ENCODE assay signal across 15 cellular contexts in genomic region chr18:31268985-31269406, GRCh38. TPM values are rescaled to one million over a fixed set of nuclear protein-coding genes. Genes with fewer than 3 reads are reported as not detected.
DNase-seq lines count a peak whose midpoint lies in the region; ATAC-seq and TF ChIP-seq lines count a peak whose summit lies in the region.
"Had no signal": no experiment of that assay in that cellular context is flagged by ENCODE, and none has a peak within 500 bp of the region (broad histone marks: within the 10 kb centered on the region; RNA-seq: fewer than 3 reads in every experiment).

No MANE protein-coding gene starts in this region.

- POLR2A ChIA-PET in RWPE1 (lab: Yijun Ruan, JAX; ENCODE audit: low non-redundant PET), result no interaction called here

- H3K4me1 ChIP-seq in smooth muscle cell (ENCODE audit: low read depth), result no peaks in the 10 kb centered on the region
- H3K4me1 ChIP-seq: neural progenitor cell had no signal

- no peaks in the 10 kb centered on the region for H3K4me1 Mint-ChIP-seq in activated T-cell treated with anti-CD3 and anti-CD28 coated beads, Interleukin-2, amount 50 U/mL, for 72 hours (ENCODE audit: low read depth)
- H3K4me1 Mint-ChIP-seq in activated T-cell treated with anti-CD3 and anti-CD28 coated beads, Interleukin-2, amount 50 U/mL, for 24 hours (ENCODE audit: low read depth), result no peaks in the 10 kb centered on the region
- H3K4me1 Mint-ChIP-seq: neural progenitor cell had no signal

- H3K9me3 Mint-ChIP-seq in activated T-cell treated with anti-CD3 and anti-CD28 coated beads, Interleukin-2, amount 50 U/mL, for 72 hours, result peaks cover 2 to 3% of the 10 kb centered on the region in 2 donors
- H3K9me3 Mint-ChIP-seq in activated T-cell treated with anti-CD3 and anti-CD28 coated beads, Interleukin-2, amount 50 U/mL, for 24 hours, result peaks cover 6% of the 10 kb centered on the region
- H3K9me3 Mint-ChIP-seq: neural progenitor cell; stimulated activated naive CD8-positive, alpha-beta T cell treated with anti-CD3 and anti-CD28 coated beads, Interleukin-15, Interleukin-2, amounts not matched to agents 100 ng/mL and 50 ng/mL, for 24 hours had no signal

- CTCF ChIA-PET in RWPE1 (lab: Yijun Ruan, JAX), result no interaction called here

- no peak overlapping the region for H3K4me2 ChIP-seq in smooth muscle cell
- H3K4me2 ChIP-seq: neural progenitor cell had no signal

- TF ChIP-seq CTCF in epithelial cell of proximal tubule (conservative IDR thresholded peaks at IDR 0.05; ENCODE audit: low read depth, low read length), result no peak
- TF ChIP-seq CTCF in smooth muscle cell (IDR thresholded peaks at IDR 0.05; ENCODE audit: borderline replicate concordance, insufficient read depth, poor library complexity, severe bottlenecking), result no peak
- TF ChIP-seq CTCF in RWPE1 (conservative IDR thresholded peaks at IDR 0.05; ENCODE audit: low read depth), result no peak

- H3K36me3 ChIP-seq in smooth muscle cell (ENCODE audit: low read depth), result no peaks in the 10 kb centered on the region
- H3K36me3 ChIP-seq: neural progenitor cell had no signal

- H3K27ac ChIP-seq in smooth muscle cell (ENCODE audit: low read depth) (peak overlapping the region; percentile 82), RWPE1 (no peak overlapping the region)
- H3K27ac ChIP-seq: neural progenitor cell had no signal

- H3K27ac Mint-ChIP-seq in activated T-cell treated with anti-CD3 and anti-CD28 coated beads, Interleukin-2, amount 50 U/mL, for 72 hours, result peak overlapping the region; percentile 74
- H3K27ac Mint-ChIP-seq in activated T-cell treated with anti-CD3 and anti-CD28 coated beads, Interleukin-2, amount 50 U/mL, for 24 hours, result no peak overlapping the region
- H3K27ac Mint-ChIP-seq: neural progenitor cell; stimulated activated naive CD8-positive, alpha-beta T cell treated with anti-CD3 and anti-CD28 coated beads, Interleukin-15, Interleukin-2, amounts not matched to agents 100 ng/mL and 50 ng/mL, for 24 hours had no signal

- no peaks in the 10 kb centered on the region for H3K9me3 ChIP-seq in smooth muscle cell (replicated peaks; ENCODE audit: low read depth)

- H3K4me3 Mint-ChIP-seq in activated T-cell treated with anti-CD3 and anti-CD28 coated beads, Interleukin-2, amount 50 U/mL, for 72 hours, result no peak overlapping the region
- H3K4me3 Mint-ChIP-seq in activated T-cell treated with anti-CD3 and anti-CD28 coated beads, Interleukin-2, amount 50 U/mL, for 24 hours, result no peak overlapping the region
- H3K4me3 Mint-ChIP-seq: neural progenitor cell; stimulated activated naive CD8-positive, alpha-beta T cell treated with anti-CD3 and anti-CD28 coated beads, Interleukin-15, Interleukin-2, amounts not matched to agents 100 ng/mL and 50 ng/mL, for 24 hours had no signal

- no peak for DNase-seq in activated T-cell treated with anti-CD3 and anti-CD28 coated beads, Interleukin-2, amount 50 U/mL, for 72 hours
- DNase-seq in activated T-cell treated with anti-CD3 and anti-CD28 coated beads, Interleukin-2, amount 50 U/mL, for 24 hours, result no peak
- DNase-seq in NCI-H345 treated with DMSO at 0.1 percent for 48 hours (lab: John Stamatoyannopoulos, UW; ENCODE audit: unreplicated experiment) (peak; percentile 11), epithelial cell of proximal tubule (ENCODE audit: low read depth) (peak; percentile 42), smooth muscle cell (lab: John Stamatoyannopoulos, UW; ENCODE audit: unreplicated experiment) (no peak), RWPE1 (ENCODE audit: low spot score) (no peak), NCI-H526 treated with DMSO at 0.1 percent for 48 hours (lab: John Stamatoyannopoulos, UW) (no peak), cerebellar nuclear complex (lab: John Stamatoyannopoulos, UW) (no peak)
- DNase-seq: amniotic stem cell, DMS153, NCI-H146 had no signal

- H3K4me3 ChIP-seq in epithelial cell of proximal tubule (ENCODE audit: low read depth, low read length), result no peak overlapping the region
- H3K4me3 ChIP-seq in smooth muscle cell, result no peak overlapping the region
- H3K4me3 ChIP-seq: neural progenitor cell had no signal

- no peaks in the 10 kb centered on the region for H3F3A ChIP-seq in smooth muscle cell (ENCODE audit: low read depth)

- no peaks in the 10 kb centered on the region for H3K27me3 Mint-ChIP-seq in activated T-cell treated with anti-CD3 and anti-CD28 coated beads, Interleukin-2, amount 50 U/mL, for 72 hours (ENCODE audit: low read depth)
- H3K27me3 Mint-ChIP-seq in activated T-cell treated with anti-CD3 and anti-CD28 coated beads, Interleukin-2, amount 50 U/mL, for 24 hours, result no peaks in the 10 kb centered on the region
- H3K27me3 Mint-ChIP-seq: stimulated activated naive CD8-positive, alpha-beta T cell treated with anti-CD3 and anti-CD28 coated beads, Interleukin-15, Interleukin-2, amounts not matched to agents 100 ng/mL and 50 ng/mL, for 24 hours had no signal

- H3K27me3 ChIP-seq in smooth muscle cell (ENCODE audit: low read depth), result no peaks in the 10 kb centered on the region
- H3K27me3 ChIP-seq: neural progenitor cell had no signal

- H3K9ac ChIP-seq in smooth muscle cell (ENCODE audit: low read depth), result peak overlapping the region; percentile 31
- H3K9ac ChIP-seq: neural progenitor cell had no signal

- peaks cover 0 to 1% of the 10 kb centered on the region in 2 donors for H3K36me3 Mint-ChIP-seq in activated T-cell treated with anti-CD3 and anti-CD28 coated beads, Interleukin-2, amount 50 U/mL, for 72 hours (ENCODE audit: insufficient read depth in 2 of 2)
- H3K36me3 Mint-ChIP-seq in activated T-cell treated with anti-CD3 and anti-CD28 coated beads, Interleukin-2, amount 50 U/mL, for 24 hours (ENCODE audit: low read depth), result no peaks in the 10 kb centered on the region
- H3K36me3 Mint-ChIP-seq: neural progenitor cell had no signal

- H2AFZ ChIP-seq in smooth muscle cell (ENCODE audit: low read depth), result peak overlapping the region; percentile 59
- H2AFZ ChIP-seq: neural progenitor cell had no signal

- H3K79me2 ChIP-seq in smooth muscle cell (ENCODE audit: low read depth), result no peaks in the 10 kb centered on the region

- 71% methylated on average over 1 of the region's 1 CpG for WGBS in smooth muscle cell (ENCODE audit: low lambda C conversion rate)

- no peaks in the 10 kb centered on the region for H4K20me1 ChIP-seq in smooth muscle cell (ENCODE audit: low read depth)

- no peak for ATAC-seq in activated T-cell treated with anti-CD3 and anti-CD28 coated beads, Interleukin-2, amount 50 U/mL, for 72 hours (replicated peaks in 1 of 2)

RNA-seq across cellular contexts. Expression of gene DSG1, which starts 49.0 kb away (rescaled TPM):
- not detected for total RNA-seq in activated T-cell treated with anti-CD3 and anti-CD28 coated beads, Interleukin-2, amount 50 U/mL, for 72 hours
- total RNA-seq in epithelial cell of proximal tubule (not detected in 2 replicates), smooth muscle cell (65.5 and 73.8 TPM in 2 replicates)
- polyA plus RNA-seq in smooth muscle cell, result 3.4 and 5.0 TPM in 2 replicates
- total RNA-seq: A673, RPMI7951 had no signal

Comparison
In these comparisons a context has a peak if more than half of its experiments do, and no peak if none do; other contexts are left out.
1. DNase-seq: peak in NCI-H345 treated with DMSO at 0.1 percent for 48 hours (single experiment) and epithelial cell of proximal tubule (single experiment); none in activated T-cell treated with anti-CD3 and anti-CD28 coated beads, Interleukin-2, amount 50 U/mL, for 72 hours (0 of 2), activated T-cell treated with anti-CD3 and anti-CD28 coated beads, Interleukin-2, amount 50 U/mL, for 24 hours (single experiment), smooth muscle cell (single experiment), RWPE1 (single experiment), NCI-H526 treated with DMSO at 0.1 percent for 48 hours (single experiment) and cerebellar nuclear complex (0 of 2).
2. RNA of gene DSG1, which starts 49.0 kb away (total RNA-seq): 65.5 to 73.8 TPM in smooth muscle cell; not detected in activated T-cell treated with anti-CD3 and anti-CD28 coated beads, Interleukin-2, amount 50 U/mL, for 72 hours and not detected in epithelial cell of proximal tubule; every median in the first group is over 10 times any median in the second.